In genomic region chr1:231039161-231040018, GRCh38 we compare ENCODE assay signal across 1 cellular context.
TF ChIP-seq lines count a peak whose summit lies in the region.

No MANE protein-coding gene starts in this region.

TF ChIP-seq in HEK293, 187 proteins besides CTCF, POLR2A, EP300 and RAD21 (continued from another document):
- TF ChIP-seq ZNF530 (tag by site-specific recombination; IDR thresholded peaks at IDR 0.05; ENCODE audit: low read depth) (no peak), KLF8 (tag by site-specific recombination; IDR thresholded peaks at IDR 0.05) (peak; percentile 62; the same call in 1 of the 2 replicates), OSR2 (tag by site-specific recombination; IDR thresholded peaks at IDR 0.05) (no peak), GLI4 (tag by site-specific recombination; IDR thresholded peaks at IDR 0.05) (no peak)
